In the genomic region with DNA sequence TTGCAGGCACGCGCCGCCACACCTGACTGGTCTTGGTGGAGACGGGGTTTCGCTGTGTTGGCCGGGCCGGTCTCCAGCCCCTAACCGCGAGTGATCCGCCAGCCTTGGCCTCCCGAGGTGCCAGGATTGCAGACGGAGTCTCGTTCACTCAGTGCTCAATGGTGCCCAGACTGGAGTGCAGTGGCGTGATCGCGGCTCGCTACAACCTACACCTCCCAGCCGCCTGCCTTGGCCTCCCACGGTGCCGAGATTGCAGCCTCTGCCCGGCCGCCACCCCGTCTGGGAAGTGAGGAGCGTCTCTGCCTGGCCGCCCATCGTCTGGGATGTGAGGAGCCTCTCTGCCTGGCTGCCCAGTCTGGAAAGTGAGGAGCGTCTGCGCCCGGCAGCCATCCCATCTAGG, we compare ENCODE assay signal across 4 cellular contexts. TPM values are rescaled to one million over a fixed set of nuclear protein-coding genes. Genes with fewer than 3 reads are reported as not detected.
"Had no signal": no experiment of that assay in that cellular context is flagged by ENCODE, and none has a peak within 500 bp of the region (broad histone marks: within the 10 kb centered on the region; RNA-seq: fewer than 3 reads in every experiment).

No MANE protein-coding gene starts in this region.

RNA-seq across cellular contexts. Expression of a gene that starts 30.4 kb away (rescaled TPM):
- total RNA-seq: subcutaneous adipose tissue, suprapubic skin, upper lobe of right lung, urinary bladder had no signal
